In genomic region chr6:132530293-132530974, GRCh38 we compare ENCODE assay signal across 1 cellular context.
TF ChIP-seq lines count a peak whose summit lies in the region.

No MANE protein-coding gene starts in this region.

TF ChIP-seq in HepG2, 621 proteins besides CTCF, POLR2A, EP300 and RAD21 (continues in another document):
- TF ChIP-seq ZBTB39 (CRISPR knock-in tag; IDR thresholded peaks at IDR 0.05) = no peak
- TF ChIP-seq CREM (IDR thresholded peaks at IDR 0.05) = no peak
- no peak for TF ChIP-seq CREM (CRISPR knock-in tag; IDR thresholded peaks at IDR 0.05)
- TF ChIP-seq, protein P1, sequence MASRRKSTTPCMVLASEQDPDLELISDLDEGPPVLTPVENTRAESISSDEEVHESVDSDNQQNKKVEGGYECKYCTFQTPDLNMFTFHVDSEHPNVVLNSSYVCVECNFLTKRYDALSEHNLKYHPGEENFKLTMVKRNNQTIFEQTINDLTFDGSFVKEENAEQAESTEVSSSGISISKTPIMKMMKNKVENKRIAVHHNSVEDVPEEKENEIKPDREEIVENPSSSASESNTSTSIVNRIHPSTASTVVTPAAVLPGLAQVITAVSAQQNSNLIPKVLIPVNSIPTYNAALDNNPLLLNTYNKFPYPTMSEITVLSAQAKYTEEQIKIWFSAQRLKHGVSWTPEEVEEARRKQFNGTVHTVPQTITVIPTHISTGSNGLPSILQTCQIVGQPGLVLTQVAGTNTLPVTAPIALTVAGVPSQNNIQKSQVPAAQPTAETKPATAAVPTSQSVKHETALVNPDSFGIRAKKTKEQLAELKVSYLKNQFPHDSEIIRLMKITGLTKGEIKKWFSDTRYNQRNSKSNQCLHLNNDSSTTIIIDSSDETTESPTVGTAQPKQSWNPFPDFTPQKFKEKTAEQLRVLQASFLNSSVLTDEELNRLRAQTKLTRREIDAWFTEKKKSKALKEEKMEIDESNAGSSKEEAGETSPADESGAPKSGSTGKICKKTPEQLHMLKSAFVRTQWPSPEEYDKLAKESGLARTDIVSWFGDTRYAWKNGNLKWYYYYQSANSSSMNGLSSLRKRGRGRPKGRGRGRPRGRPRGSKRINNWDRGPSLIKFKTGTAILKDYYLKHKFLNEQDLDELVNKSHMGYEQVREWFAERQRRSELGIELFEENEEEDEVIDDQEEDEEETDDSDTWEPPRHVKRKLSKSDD (CRISPR knock-in tag; IDR thresholded peaks at IDR 0.05; ENCODE audit: low read depth) = no peak
- no peak for TF ChIP-seq HDAC2 (CRISPR knock-in tag; IDR thresholded peaks at IDR 0.05)
- TF ChIP-seq, protein P2, sequence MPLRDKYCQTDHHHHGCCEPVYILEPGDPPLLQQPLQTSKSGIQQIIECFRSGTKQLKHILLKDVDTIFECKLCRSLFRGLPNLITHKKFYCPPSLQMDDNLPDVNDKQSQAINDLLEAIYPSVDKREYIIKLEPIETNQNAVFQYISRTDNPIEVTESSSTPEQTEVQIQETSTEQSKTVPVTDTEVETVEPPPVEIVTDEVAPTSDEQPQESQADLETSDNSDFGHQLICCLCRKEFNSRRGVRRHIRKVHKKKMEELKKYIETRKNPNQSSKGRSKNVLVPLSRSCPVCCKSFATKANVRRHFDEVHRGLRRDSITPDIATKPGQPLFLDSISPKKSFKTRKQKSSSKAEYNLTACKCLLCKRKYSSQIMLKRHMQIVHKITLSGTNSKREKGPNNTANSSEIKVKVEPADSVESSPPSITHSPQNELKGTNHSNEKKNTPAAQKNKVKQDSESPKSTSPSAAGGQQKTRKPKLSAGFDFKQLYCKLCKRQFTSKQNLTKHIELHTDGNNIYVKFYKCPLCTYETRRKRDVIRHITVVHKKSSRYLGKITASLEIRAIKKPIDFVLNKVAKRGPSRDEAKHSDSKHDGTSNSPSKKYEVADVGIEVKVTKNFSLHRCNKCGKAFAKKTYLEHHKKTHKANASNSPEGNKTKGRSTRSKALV (CRISPR knock-in tag; IDR thresholded peaks at IDR 0.05) = 0 out of 2 replicates have a peak, but pooled peaks have one; percentile 45
- TF ChIP-seq, protein P3, sequence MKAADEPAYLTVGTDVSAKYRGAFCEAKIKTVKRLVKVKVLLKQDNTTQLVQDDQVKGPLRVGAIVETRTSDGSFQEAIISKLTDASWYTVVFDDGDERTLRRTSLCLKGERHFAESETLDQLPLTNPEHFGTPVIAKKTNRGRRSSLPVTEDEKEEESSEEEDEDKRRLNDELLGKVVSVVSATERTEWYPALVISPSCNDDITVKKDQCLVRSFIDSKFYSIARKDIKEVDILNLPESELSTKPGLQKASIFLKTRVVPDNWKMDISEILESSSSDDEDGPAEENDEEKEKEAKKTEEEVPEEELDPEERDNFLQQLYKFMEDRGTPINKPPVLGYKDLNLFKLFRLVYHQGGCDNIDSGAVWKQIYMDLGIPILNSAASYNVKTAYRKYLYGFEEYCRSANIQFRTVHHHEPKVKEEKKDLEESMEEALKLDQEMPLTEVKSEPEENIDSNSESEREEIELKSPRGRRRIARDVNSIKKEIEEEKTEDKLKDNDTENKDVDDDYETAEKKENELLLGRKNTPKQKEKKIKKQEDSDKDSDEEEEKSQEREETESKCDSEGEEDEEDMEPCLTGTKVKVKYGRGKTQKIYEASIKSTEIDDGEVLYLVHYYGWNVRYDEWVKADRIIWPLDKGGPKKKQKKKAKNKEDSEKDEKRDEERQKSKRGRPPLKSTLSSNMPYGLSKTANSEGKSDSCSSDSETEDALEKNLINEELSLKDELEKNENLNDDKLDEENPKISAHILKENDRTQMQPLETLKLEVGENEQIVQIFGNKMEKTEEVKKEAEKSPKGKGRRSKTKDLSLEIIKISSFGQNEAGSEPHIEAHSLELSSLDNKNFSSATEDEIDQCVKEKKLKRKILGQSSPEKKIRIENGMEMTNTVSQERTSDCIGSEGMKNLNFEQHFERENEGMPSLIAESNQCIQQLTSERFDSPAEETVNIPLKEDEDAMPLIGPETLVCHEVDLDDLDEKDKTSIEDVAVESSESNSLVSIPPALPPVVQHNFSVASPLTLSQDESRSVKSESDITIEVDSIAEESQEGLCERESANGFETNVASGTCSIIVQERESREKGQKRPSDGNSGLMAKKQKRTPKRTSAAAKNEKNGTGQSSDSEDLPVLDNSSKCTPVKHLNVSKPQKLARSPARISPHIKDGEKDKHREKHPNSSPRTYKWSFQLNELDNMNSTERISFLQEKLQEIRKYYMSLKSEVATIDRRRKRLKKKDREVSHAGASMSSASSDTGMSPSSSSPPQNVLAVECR (CRISPR knock-in tag; IDR thresholded peaks at IDR 0.05; ENCODE audit: borderline replicate concordance) = no peak
- TF ChIP-seq KLF12 (CRISPR knock-in tag; IDR thresholded peaks at IDR 0.05; ENCODE audit: borderline replicate concordance) = 0 out of 2 replicates have a peak, but pooled peaks have one; percentile 39
- TF ChIP-seq RNF2 (conservative IDR thresholded peaks at IDR 0.05; ENCODE audit: low read depth) = peak; percentile 82; the same call in 1 of the 2 replicates
- TF ChIP-seq EHMT2 (IDR thresholded peaks at IDR 0.05; ENCODE audit: borderline replicate concordance, low read depth, low read length) = no peak
- TF ChIP-seq, protein P4, sequence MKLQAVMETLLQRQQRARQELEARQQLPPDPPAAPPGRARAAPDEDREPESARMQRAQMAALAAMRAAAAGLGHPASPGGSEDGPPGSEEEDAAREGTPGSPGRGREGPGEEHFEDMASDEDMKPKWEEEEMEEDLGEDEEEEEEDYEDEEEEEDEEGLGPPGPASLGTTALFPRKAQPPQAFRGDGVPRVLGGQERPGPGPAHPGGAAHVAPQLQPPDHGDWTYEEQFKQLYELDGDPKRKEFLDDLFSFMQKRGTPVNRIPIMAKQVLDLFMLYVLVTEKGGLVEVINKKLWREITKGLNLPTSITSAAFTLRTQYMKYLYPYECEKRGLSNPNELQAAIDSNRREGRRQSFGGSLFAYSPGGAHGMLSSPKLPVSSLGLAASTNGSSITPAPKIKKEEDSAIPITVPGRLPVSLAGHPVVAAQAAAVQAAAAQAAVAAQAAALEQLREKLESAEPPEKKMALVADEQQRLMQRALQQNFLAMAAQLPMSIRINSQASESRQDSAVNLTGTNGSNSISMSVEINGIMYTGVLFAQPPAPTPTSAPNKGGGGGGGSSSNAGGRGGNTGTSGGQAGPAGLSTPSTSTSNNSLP (IDR thresholded peaks at IDR 0.05; ENCODE audit: low read depth, low read length) = peak; percentile 70
- TF ChIP-seq ZNF17 (CRISPR knock-in tag; IDR thresholded peaks at IDR 0.05) = no peak
- no peak for TF ChIP-seq ZNF891 (CRISPR knock-in tag; IDR thresholded peaks at IDR 0.05)
- 0 out of 2 replicates have a peak, but pooled peaks have one; percentile 24 for TF ChIP-seq KDM5A (IDR thresholded peaks at IDR 0.05; ENCODE audit: borderline replicate concordance, low read length)
- TF ChIP-seq ARID5B (CRISPR knock-in tag; IDR thresholded peaks at IDR 0.05) = no peak
- TF ChIP-seq CHCHD3 (CRISPR knock-in tag; IDR thresholded peaks at IDR 0.05) = no peak
- no peak for TF ChIP-seq GPN1 (CRISPR knock-in tag; IDR thresholded peaks at IDR 0.05; ENCODE audit: borderline replicate concordance)
- TF ChIP-seq RFXAP (CRISPR knock-in tag; IDR thresholded peaks at IDR 0.05; ENCODE audit: borderline replicate concordance) = no peak
- no peak for TF ChIP-seq ERF (CRISPR knock-in tag; IDR thresholded peaks at IDR 0.05)
- TF ChIP-seq STAG1 (CRISPR knock-in tag; IDR thresholded peaks at IDR 0.05) = peak; percentile 83
- TF ChIP-seq MAFF (IDR thresholded peaks at IDR 0.05; ENCODE audit: low read depth, low read length) = no peak
- TF ChIP-seq, protein P5, sequence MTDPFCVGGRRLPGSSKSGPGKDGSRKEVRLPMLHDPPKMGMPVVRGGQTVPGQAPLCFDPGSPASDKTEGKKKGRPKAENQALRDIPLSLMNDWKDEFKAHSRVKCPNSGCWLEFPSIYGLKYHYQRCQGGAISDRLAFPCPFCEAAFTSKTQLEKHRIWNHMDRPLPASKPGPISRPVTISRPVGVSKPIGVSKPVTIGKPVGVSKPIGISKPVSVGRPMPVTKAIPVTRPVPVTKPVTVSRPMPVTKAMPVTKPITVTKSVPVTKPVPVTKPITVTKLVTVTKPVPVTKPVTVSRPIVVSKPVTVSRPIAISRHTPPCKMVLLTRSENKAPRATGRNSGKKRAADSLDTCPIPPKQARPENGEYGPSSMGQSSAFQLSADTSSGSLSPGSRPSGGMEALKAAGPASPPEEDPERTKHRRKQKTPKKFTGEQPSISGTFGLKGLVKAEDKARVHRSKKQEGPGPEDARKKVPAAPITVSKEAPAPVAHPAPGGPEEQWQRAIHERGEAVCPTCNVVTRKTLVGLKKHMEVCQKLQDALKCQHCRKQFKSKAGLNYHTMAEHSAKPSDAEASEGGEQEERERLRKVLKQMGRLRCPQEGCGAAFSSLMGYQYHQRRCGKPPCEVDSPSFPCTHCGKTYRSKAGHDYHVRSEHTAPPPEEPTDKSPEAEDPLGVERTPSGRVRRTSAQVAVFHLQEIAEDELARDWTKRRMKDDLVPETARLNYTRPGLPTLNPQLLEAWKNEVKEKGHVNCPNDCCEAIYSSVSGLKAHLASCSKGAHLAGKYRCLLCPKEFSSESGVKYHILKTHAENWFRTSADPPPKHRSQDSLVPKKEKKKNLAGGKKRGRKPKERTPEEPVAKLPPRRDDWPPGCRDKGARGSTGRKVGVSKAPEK (CRISPR knock-in tag; IDR thresholded peaks at IDR 0.05; ENCODE audit: borderline replicate concordance) = 0 out of 2 replicates have a peak, but pooled peaks have one; percentile 53
- TF ChIP-seq ZNF746 (CRISPR knock-in tag; IDR thresholded peaks at IDR 0.05) = no peak
- no peak for TF ChIP-seq ESRRA (CRISPR knock-in tag; IDR thresholded peaks at IDR 0.05; ENCODE audit: low read depth)
- TF ChIP-seq NCOA1 (CRISPR knock-in tag; IDR thresholded peaks at IDR 0.05) = no peak
- no peak for TF ChIP-seq CCDC6 (CRISPR knock-in tag; IDR thresholded peaks at IDR 0.05)
- TF ChIP-seq RARG (CRISPR knock-in tag; IDR thresholded peaks at IDR 0.05; ENCODE audit: low read depth) = no peak
- peak; percentile 44; the same call in 1 of the 2 replicates for TF ChIP-seq ZNF362 (CRISPR knock-in tag; IDR thresholded peaks at IDR 0.05; ENCODE audit: borderline replicate concordance)
- TF ChIP-seq RCOR2 (CRISPR knock-in tag; IDR thresholded peaks at IDR 0.05) = no peak
- no peak for TF ChIP-seq ZBTB4 (CRISPR knock-in tag; IDR thresholded peaks at IDR 0.05; ENCODE audit: borderline replicate concordance)
